Comparison of ENCODE assay signal across 8 cellular contexts in genomic region chrX:2441466-2441865, GRCh38.
"Had no signal": no experiment of that assay in that cellular context is flagged by ENCODE, and none has a peak within 500 bp of the region (broad histone marks: within the 10 kb centered on the region; RNA-seq: fewer than 3 reads in every experiment).

No MANE protein-coding gene starts in this region.

- H3K4me1 Mint-ChIP-seq: GM23338 had no signal

- H3K9me3 Mint-ChIP-seq: IgD-negative memory B cell had no signal

- DNase-seq: H7, KG1 had no signal

- H2AFZ ChIP-seq: GM23338 had no signal

- H3K27ac ChIP-seq: HL-60 had no signal

- H3K27me3 Mint-ChIP-seq: IgD-negative memory B cell had no signal

- H3K27ac Mint-ChIP-seq: GM23338 had no signal

- H3K4me3 ChIP-seq: GM23338, HAP-1 had no signal

- FAIRE-seq: HepG2 had no signal

- H3K4me2 ChIP-seq: GM23338 had no signal

- H3K4me1 ChIP-seq: HAP-1 had no signal

- H3K4me3 Mint-ChIP-seq: GM23338, IgD-negative memory B cell had no signal

- ATAC-seq: GM23338, HCT116, HepG2 had no signal
